8 cellular contexts compared by ENCODE assay signal in the genomic region with DNA sequence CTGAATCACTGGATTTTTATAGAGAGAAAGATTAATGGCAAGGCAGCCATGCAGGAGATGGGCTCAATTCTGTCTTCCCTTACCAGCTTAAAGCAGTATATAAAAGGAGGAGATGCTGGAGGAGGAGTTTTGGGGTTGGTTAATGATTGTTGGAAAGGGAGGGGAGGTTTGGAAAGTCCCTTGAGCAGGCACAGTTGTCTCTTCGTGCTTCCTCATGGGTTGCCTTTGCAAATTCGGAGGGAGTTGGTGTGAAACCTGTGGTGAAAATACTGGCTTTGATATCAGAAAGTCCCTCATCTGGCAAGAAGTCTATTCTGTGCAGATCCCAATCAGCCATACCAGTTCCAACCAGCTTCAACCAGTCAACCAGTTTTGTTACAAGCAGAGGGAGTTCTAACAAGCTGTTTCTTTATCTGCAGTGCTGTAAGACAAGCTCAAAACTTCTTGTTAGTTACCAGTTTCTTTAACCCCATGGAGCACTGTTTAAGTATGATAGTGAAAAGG.
DNase-seq lines count a peak whose midpoint lies in the region; ATAC-seq lines count a peak whose summit lies in the region.

No MANE protein-coding gene starts in this region.

- H3K9me3 Mint-ChIP-seq in T-helper 2 cell treated with Interferon-gamma antibody and Interleukin-4, amounts not matched to agents 5 μg/mL and 100 μg/mL, for 36 hours, result peaks cover 13% of the 10 kb centered on the region
- peaks cover 2% of the 10 kb centered on the region for H3K9me3 Mint-ChIP-seq in memory B cell

- peaks cover 52% of the 10 kb centered on the region for H3K4me1 Mint-ChIP-seq in T-helper 2 cell treated with Interferon-gamma antibody and Interleukin-4, amounts not matched to agents 5 μg/mL and 100 μg/mL, for 36 hours (ENCODE audit: low read depth)
- H3K4me1 Mint-ChIP-seq in memory B cell, result peaks cover 35% of the 10 kb centered on the region

- peak overlapping the region; percentile 41 for H3K4me3 Mint-ChIP-seq in T-helper 2 cell treated with Interferon-gamma antibody and Interleukin-4, amounts not matched to agents 5 μg/mL and 100 μg/mL, for 36 hours
- H3K4me3 Mint-ChIP-seq in memory B cell, result peak overlapping the region; percentile 16

- peak; percentile 74 for DNase-seq in T-helper 2 cell treated with Interferon-gamma antibody and Interleukin-4, amounts not matched to agents 5 μg/mL and 100 μg/mL, for 36 hours (ENCODE audit: low spot score)
- peak in 1 of 2 donors; percentile 53 for DNase-seq in memory B cell (ENCODE audit: low spot score in 2 of 2)
- no peak for DNase-seq in NCI-H146 treated with DMSO at 0.1 percent for 48 hours (lab: John Stamatoyannopoulos, UW; ENCODE audit: unreplicated experiment)
- no peak for DNase-seq in UCSD-AML1 (lab: John Stamatoyannopoulos, UW; ENCODE audit: unreplicated experiment)
- DNase-seq in HCEC 1CT, result no peak
- DNase-seq in SHP77 treated with DMSO at 0.1 percent for 48 hours (lab: John Stamatoyannopoulos, UW), result no peak

- ATAC-seq in GM18858 (IDR thresholded peaks at IDR 0.05; ENCODE audit: unreplicated experiment) (peak; percentile 66), HG02610 (IDR thresholded peaks at IDR 0.05; ENCODE audit: unreplicated experiment) (peak; percentile 68), memory B cell (ENCODE audit: low read depth) (peak; percentile 83)

- peak overlapping the region; percentile 85 for H3K27ac Mint-ChIP-seq in T-helper 2 cell treated with Interferon-gamma antibody and Interleukin-4, amounts not matched to agents 5 μg/mL and 100 μg/mL, for 36 hours
- peak overlapping the region; percentile 80 for H3K27ac Mint-ChIP-seq in memory B cell

- H3K27me3 Mint-ChIP-seq in T-helper 2 cell treated with Interferon-gamma antibody and Interleukin-4, amounts not matched to agents 5 μg/mL and 100 μg/mL, for 36 hours (ENCODE audit: low read depth), result no peaks in the 10 kb centered on the region
- H3K27me3 Mint-ChIP-seq in memory B cell, result no peaks in the 10 kb centered on the region

- peaks cover 62% of the 10 kb centered on the region for H3K36me3 Mint-ChIP-seq in T-helper 2 cell treated with Interferon-gamma antibody and Interleukin-4, amounts not matched to agents 5 μg/mL and 100 μg/mL, for 36 hours (ENCODE audit: low read depth)
- peaks cover 30% of the 10 kb centered on the region for H3K36me3 Mint-ChIP-seq in memory B cell
